11 cellular contexts compared by ENCODE assay signal in the genomic region with DNA sequence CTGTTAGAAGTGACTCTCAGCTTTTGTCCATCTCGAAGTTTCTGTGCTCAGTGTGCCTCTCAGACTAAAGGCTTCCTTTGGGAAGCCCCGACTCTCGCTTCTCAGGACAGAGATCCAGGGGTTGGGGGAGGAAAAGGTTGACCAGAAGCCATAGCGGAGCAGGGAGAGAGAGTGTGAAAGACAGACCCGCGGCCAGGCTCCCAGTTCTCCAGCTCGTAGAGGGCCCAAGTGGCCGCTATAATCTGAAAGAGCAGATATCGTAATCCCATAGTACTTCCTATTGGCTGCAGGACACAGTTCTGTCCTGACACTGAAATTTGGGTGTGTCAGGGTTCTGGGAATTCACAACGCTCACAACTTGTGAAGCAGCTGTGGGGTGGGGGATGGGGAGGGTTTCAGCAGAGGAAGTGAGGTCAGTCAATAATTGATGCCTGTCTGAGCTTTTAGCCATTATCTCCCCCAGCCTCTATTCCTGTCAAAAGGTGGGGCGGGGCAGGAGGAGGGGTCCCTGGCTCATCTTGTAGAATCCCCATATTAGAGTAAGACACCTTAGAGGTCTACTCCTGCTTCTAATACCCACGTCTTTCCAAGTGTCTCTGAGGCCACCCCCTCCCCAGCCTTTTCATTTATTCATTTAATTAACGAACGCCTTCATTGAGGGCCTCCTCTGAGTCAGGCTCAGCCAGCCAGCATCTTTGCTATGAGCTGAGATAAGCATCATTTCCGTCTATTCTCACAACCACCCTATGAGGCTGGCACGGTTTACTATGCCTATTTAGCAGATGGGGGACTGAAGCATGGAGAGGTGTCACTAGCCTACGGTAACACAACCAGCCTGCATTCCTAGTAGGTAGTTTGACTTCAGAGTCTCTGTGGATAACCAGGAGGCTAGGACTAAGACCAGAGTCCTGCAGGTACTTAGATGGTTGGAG. TPM values are rescaled to one million over a fixed set of nuclear protein-coding genes. Genes with fewer than 3 reads are reported as not detected.
DNase-seq lines count a peak whose midpoint lies in the region; ATAC-seq, FAIRE-seq and TF ChIP-seq lines count a peak whose summit lies in the region.
"Had no signal": no experiment of that assay in that cellular context is flagged by ENCODE, and none has a peak within 500 bp of the region (broad histone marks: within the 10 kb centered on the region; RNA-seq: fewer than 3 reads in every experiment).

No MANE protein-coding gene starts in this region.

- in situ Hi-C loops in GM23248 (cut with MboI): no loop called here

- H3K36me3 ChIP-seq in GM23248 (ENCODE audit: low read depth) (no peaks in the 10 kb centered on the region), astrocyte (ENCODE audit: insufficient read depth, low read length) (no peaks in the 10 kb centered on the region)

- peak overlapping the region; percentile 84 for H3K4me2 ChIP-seq in GM23248 (ENCODE audit: unreplicated experiment)
- H3K4me2 ChIP-seq in astrocyte (ENCODE audit: low read length): no peak overlapping the region

- peaks cover 30% of the 10 kb centered on the region for H3K27me3 Mint-ChIP-seq in astrocyte (ENCODE audit: low read depth, unreplicated experiment)
- peaks cover 32 to 57% of the 10 kb centered on the region in 2 donors for H3K27me3 Mint-ChIP-seq in effector memory CD8-positive, alpha-beta T cell

- H2AFZ ChIP-seq in GM23248 (peak overlapping the region; percentile 84), astrocyte (ENCODE audit: low read depth, low read length) (no peak overlapping the region)

- H3K4me1 Mint-ChIP-seq in astrocyte (ENCODE audit: low read depth, unreplicated experiment): peaks cover 12% of the 10 kb centered on the region
- H3K4me1 Mint-ChIP-seq in effector memory CD8-positive, alpha-beta T cell (ENCODE audit: low read depth in 2 of 2): no peaks in the 10 kb centered on the region

- WGBS in GM23248 (ENCODE audit: low coverage in 1 of 2, low lambda C conversion rate in 2 of 2, missing lambda C conversion rate in 2 of 2), 2 experiments: 2 to 3% methylated on average over 17 of the region's 17 CpGs

- no peak for FAIRE-seq in astrocyte (lab: Jason Lieb, UNC)

- H3K9me3 ChIP-seq in GM23248 (ENCODE audit: low read depth) (no peaks in the 10 kb centered on the region), astrocyte (ENCODE audit: insufficient read depth, low read depth, low read length) (no peaks in the 10 kb centered on the region)

- peak; percentile 91 for DNase-seq in GM23248
- DNase-seq in astrocyte (ENCODE audit: low read depth): no peak
- DNase-seq in hepatic stellate cell (ENCODE audit: low spot score): peak; percentile 72
- DNase-seq in effector memory CD8-positive, alpha-beta T cell: no peak
- DNase-seq in HuH-7 (ENCODE audit: low spot score): no peak
- DNase-seq: activated CD4-positive, CD25-positive, alpha-beta regulatory T cell; NCI-H226 had no signal

- peak overlapping the region; percentile 30 for H3K27ac Mint-ChIP-seq in astrocyte (ENCODE audit: unreplicated experiment)
- no peak overlapping the region for H3K27ac Mint-ChIP-seq in effector memory CD8-positive, alpha-beta T cell

- H3K79me2 ChIP-seq in GM23248 (ENCODE audit: insufficient read depth) (peaks cover 30% of the 10 kb centered on the region), astrocyte (ENCODE audit: insufficient read depth, low read length) (no peaks in the 10 kb centered on the region)

- no peak for ATAC-seq in effector memory CD8-positive, alpha-beta T cell (replicated peaks)
- ATAC-seq in GM18498 (IDR thresholded peaks at IDR 0.05; ENCODE audit: unreplicated experiment) (no peak), HG03432 (IDR thresholded peaks at IDR 0.05; ENCODE audit: unreplicated experiment) (no peak)

- peaks cover 32% of the 10 kb centered on the region for H3F3A ChIP-seq in GM23248 (ENCODE audit: insufficient read depth)

- H3K9ac ChIP-seq in GM23248: peak overlapping the region; percentile 83
- no peak overlapping the region for H3K9ac ChIP-seq in astrocyte (ENCODE audit: low read length)

- no peaks in the 10 kb centered on the region for H4K20me1 ChIP-seq in GM23248 (ENCODE audit: insufficient read depth)
- no peaks in the 10 kb centered on the region for H4K20me1 ChIP-seq in astrocyte (ENCODE audit: insufficient read depth, low read length)

- H3K36me3 Mint-ChIP-seq in astrocyte (ENCODE audit: low read depth, unreplicated experiment): no peaks in the 10 kb centered on the region
- H3K36me3 Mint-ChIP-seq in effector memory CD8-positive, alpha-beta T cell (ENCODE audit: insufficient read depth): peaks cover 8% of the 10 kb centered on the region

- no peak for TF ChIP-seq CTCF in astrocyte (IDR thresholded peaks at IDR 0.05; ENCODE audit: insufficient read depth, low read depth, low read length)

- H3K27ac ChIP-seq in GM23248 (peak overlapping the region; percentile 97), astrocyte (ENCODE audit: low read depth, low read length) (no peak overlapping the region), skin epidermis (peak overlapping the region; percentile 37 to 96 (median 88))

- H3K4me1 ChIP-seq in GM23248 (ENCODE audit: insufficient read depth) (peaks cover 50% of the 10 kb centered on the region), astrocyte (ENCODE audit: insufficient read depth, low read length) (peaks cover 5% of the 10 kb centered on the region)

- no peaks in the 10 kb centered on the region for H3K9me2 ChIP-seq in GM23248 (ENCODE audit: insufficient read depth)

- peaks cover 2% of the 10 kb centered on the region for H3K9me3 Mint-ChIP-seq in astrocyte (ENCODE audit: unreplicated experiment)
- H3K9me3 Mint-ChIP-seq in effector memory CD8-positive, alpha-beta T cell: no peaks in the 10 kb centered on the region

- H3K4me3 Mint-ChIP-seq in astrocyte (ENCODE audit: unreplicated experiment): no peak overlapping the region
- no peak overlapping the region for H3K4me3 Mint-ChIP-seq in effector memory CD8-positive, alpha-beta T cell

- H3K4me3 ChIP-seq in GM23248: peak overlapping the region; percentile 82
- no peak overlapping the region for H3K4me3 ChIP-seq in astrocyte (ENCODE audit: insufficient read depth, low read depth, low read length)
- no peak overlapping the region for H3K4me3 ChIP-seq in skin epidermis

- H3K27me3 ChIP-seq in GM23248 (replicated peaks; ENCODE audit: insufficient read depth) (no peaks in the 10 kb centered on the region), astrocyte (ENCODE audit: insufficient read depth, low read length) (no peaks in the 10 kb centered on the region)

RNA-seq across cellular contexts. Expression of a gene that starts 1.5 kb away (rescaled TPM):
- total RNA-seq in GM23248 (2014; rRNA removed; shearing (Covaris generic)): 67.4 and 114 TPM in 2 replicates
- polyA plus RNA-seq in GM23248 (2016; fragmentation: Nextera tagmentation; extraction: Ambion mirVana): 18.9 and 19.1 TPM in 2 replicates
- total RNA-seq in astrocyte: 0.95 and 1.3 TPM in 2 replicates

RNA-seq across cellular contexts. Expression of a gene that starts 17.9 kb away (rescaled TPM):
- total RNA-seq in GM23248 (2014; rRNA removed; shearing (Covaris generic)): not detected in 2 replicates
- not detected in 2 replicates for polyA plus RNA-seq in GM23248 (2016; fragmentation: Nextera tagmentation; extraction: Ambion mirVana)
- total RNA-seq in astrocyte: not detected in 2 replicates
- total RNA-seq: kidney epithelial cell had no signal

RNA-seq across cellular contexts. Expression of a gene that starts 45.7 kb away (rescaled TPM):
- 16.4 and 17.0 TPM in 2 replicates for total RNA-seq in GM23248 (2014; rRNA removed; shearing (Covaris generic))
- 2.8 and 3.1 TPM in 2 replicates for polyA plus RNA-seq in GM23248 (2016; fragmentation: Nextera tagmentation; extraction: Ambion mirVana)
- 13.8 and 15.4 TPM in 2 replicates for total RNA-seq in astrocyte

RNA-seq across cellular contexts. Expression of a gene that starts 57.3 kb away (rescaled TPM):
- 0.32 and 0.76 TPM in 2 replicates for total RNA-seq in GM23248 (2014; rRNA removed; shearing (Covaris generic))
- polyA plus RNA-seq in GM23248 (2016; fragmentation: Nextera tagmentation; extraction: Ambion mirVana): 0.13 and 0.23 TPM in 2 replicates
- 5.0 and 6.7 TPM in 2 replicates for total RNA-seq in astrocyte

Comparison
In these comparisons a context has a peak if more than half of its experiments do, and no peak if none do; other contexts are left out.
1. DNase-seq: peak in GM23248 (single experiment) and hepatic stellate cell (single experiment); none in astrocyte (single experiment), effector memory CD8-positive, alpha-beta T cell (0 of 3) and HuH-7 (single experiment).
2. RNA of a gene that starts 1.5 kb away (total RNA-seq): 67.4 to 114 TPM in GM23248; 0.95 to 1.3 TPM in astrocyte; every median in the first group is over 10 times any median in the second.